In the genomic region with DNA sequence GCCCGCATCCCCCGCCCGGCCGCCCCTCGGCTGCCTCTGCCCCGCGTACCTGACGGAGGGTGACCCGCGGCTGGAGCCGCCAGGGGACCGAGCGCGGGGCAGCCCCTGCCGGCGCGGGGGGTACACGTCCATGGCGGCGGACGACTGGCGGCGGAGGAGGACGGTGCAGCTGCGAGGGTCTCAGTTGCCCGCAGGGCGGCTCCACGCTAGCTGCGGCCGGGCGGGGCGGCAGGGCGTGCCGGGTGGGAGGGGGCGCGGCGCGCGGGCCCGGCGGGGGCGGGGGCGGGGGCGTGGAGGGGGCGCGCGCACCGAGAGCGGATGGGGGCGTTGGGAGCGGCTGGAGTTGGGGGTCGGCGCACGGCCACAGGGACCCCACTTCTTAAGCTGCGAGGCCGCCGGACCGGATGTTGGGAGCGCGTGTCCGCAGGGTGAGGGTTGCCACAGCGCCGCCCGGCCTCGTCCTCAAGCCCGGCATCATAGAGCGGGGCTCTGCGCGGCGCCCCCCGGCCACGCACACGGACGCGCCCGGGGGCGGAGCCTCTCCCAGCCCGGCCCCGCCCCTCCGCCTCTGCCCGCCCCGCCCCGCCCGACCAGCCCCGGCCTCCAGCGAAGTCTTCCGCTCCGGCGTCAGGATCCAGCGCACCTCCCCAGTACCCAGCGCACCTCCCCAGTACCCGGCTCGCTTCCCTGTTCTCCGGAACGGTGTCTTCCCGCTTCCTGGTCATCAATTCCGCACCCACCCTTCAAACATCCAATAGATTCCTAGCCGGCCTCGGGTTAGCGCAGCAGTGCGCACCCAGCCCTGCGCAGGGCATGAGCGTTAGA, we compare ENCODE assay signal across 8 cellular contexts. TPM values are rescaled to one million over a fixed set of nuclear protein-coding genes. Genes with fewer than 3 reads are reported as not detected.
A peak's percentile ranks its signal among the peaks of the same experiment; 100 is the strongest.
DNase-seq lines count a peak whose midpoint lies in the region; ATAC-seq and TF ChIP-seq lines count a peak whose summit lies in the region.

A gene (minus strand): TSS at position 244 of the 825 bp plus-strand sequence. CDS start 112 bp downstream, at position 132.

- peak; percentile 67 for DNase-seq in NCI-H2196 treated with DMSO at 0.1 percent for 48 hours (lab: John Stamatoyannopoulos, UW; ENCODE audit: unreplicated experiment)
- DNase-seq in activated CD4-positive, alpha-beta T cell treated with anti-CD3 and anti-CD28 coated beads, Interleukin-2, amount 10 ng/mL, durations not matched to agents 24 days and 14 days = peak; percentile 91
- peak; percentile 86 for DNase-seq in coronary artery (ENCODE audit: low spot score)
- DNase-seq in left kidney (ENCODE audit: low read depth, low spot score) = peak; percentile 87
- DNase-seq in stimulated activated CD4-positive, alpha-beta T cell treated with anti-CD3 and anti-CD28 coated beads, Interleukin-1b, Interleukin-23, amount 100 ng/mL, for 4 hours (ENCODE audit: low read depth in 2 of 2) = peak; percentile 60 to 67

- peak within 1 kb of the TSS; percentile 84 to 99 for H3K27ac ChIP-seq in coronary artery

- peak within 1 kb of the TSS; percentile 91 for H3K4me3 Mint-ChIP-seq in activated CD4-positive, alpha-beta T cell treated with anti-CD3 and anti-CD28 coated beads, Interleukin-2, amount 10 ng/mL, durations not matched to agents 24 days and 14 days

- TF ChIP-seq CTCF in coronary artery (IDR thresholded peaks at IDR 0.05) = no peak

- no peaks in the 10 kb centered on the region for H3K36me3 ChIP-seq in ES-I3 (ENCODE audit: insufficient read depth, low read length)

- ATAC-seq in HG02678 (IDR thresholded peaks at IDR 0.05; ENCODE audit: unreplicated experiment) (peak; percentile 53), GM21360 (IDR thresholded peaks at IDR 0.05; ENCODE audit: unreplicated experiment) (no peak)

- H3K4me1 ChIP-seq in ES-I3 (ENCODE audit: insufficient read depth, low read length) = no peaks in the 10 kb centered on the region

- intact Hi-C loops in activated CD4-positive, alpha-beta T cell treated with anti-CD3 and anti-CD28 coated beads, Interleukin-2, amount 10 ng/mL, durations not matched to agents 24 days and 14 days (cut with micrococcal nuclease) = loop anchor here (1.0 to 10.0 kb wide), 4 partner anchors 13 to 533 kb away; a partner anchor contains a TSS

- no peaks in the 10 kb centered on the region for H3K9me3 Mint-ChIP-seq in activated CD4-positive, alpha-beta T cell treated with anti-CD3 and anti-CD28 coated beads, Interleukin-2, amount 10 ng/mL, durations not matched to agents 24 days and 14 days

- H3K27ac Mint-ChIP-seq in activated CD4-positive, alpha-beta T cell treated with anti-CD3 and anti-CD28 coated beads, Interleukin-2, amount 10 ng/mL, durations not matched to agents 24 days and 14 days = peak within 1 kb of the TSS; percentile 90

- H3K27me3 Mint-ChIP-seq in activated CD4-positive, alpha-beta T cell treated with anti-CD3 and anti-CD28 coated beads, Interleukin-2, amount 10 ng/mL, durations not matched to agents 24 days and 14 days = peaks cover 41% of the 10 kb centered on the region

- peak within 1 kb of the TSS; percentile 95 for H3K9ac ChIP-seq in ES-I3 (ENCODE audit: low read depth, low read length)

- no peaks in the 10 kb centered on the region for H3K9me3 ChIP-seq in ES-I3 (ENCODE audit: control insufficient read depth, insufficient read depth, low read length)

- H3K36me3 Mint-ChIP-seq in activated CD4-positive, alpha-beta T cell treated with anti-CD3 and anti-CD28 coated beads, Interleukin-2, amount 10 ng/mL, durations not matched to agents 24 days and 14 days (ENCODE audit: low read depth) = no peaks in the 10 kb centered on the region

- H3K4me1 Mint-ChIP-seq in activated CD4-positive, alpha-beta T cell treated with anti-CD3 and anti-CD28 coated beads, Interleukin-2, amount 10 ng/mL, durations not matched to agents 24 days and 14 days = peaks cover 30% of the 10 kb centered on the region

- peak within 1 kb of the TSS; percentile 80 for H3K4me3 ChIP-seq in coronary artery

RNA-seq across cellular contexts. Expression of the gene that starts here (rescaled TPM):
- 0.84 and 1.0 TPM in 2 replicates for total RNA-seq in activated CD4-positive, alpha-beta T cell treated with anti-CD3 and anti-CD28 coated beads, Interleukin-2, amount 10 ng/mL, durations not matched to agents 24 days and 14 days
